Comparison of ENCODE assay signal across 9 cellular contexts in the genomic region with DNA sequence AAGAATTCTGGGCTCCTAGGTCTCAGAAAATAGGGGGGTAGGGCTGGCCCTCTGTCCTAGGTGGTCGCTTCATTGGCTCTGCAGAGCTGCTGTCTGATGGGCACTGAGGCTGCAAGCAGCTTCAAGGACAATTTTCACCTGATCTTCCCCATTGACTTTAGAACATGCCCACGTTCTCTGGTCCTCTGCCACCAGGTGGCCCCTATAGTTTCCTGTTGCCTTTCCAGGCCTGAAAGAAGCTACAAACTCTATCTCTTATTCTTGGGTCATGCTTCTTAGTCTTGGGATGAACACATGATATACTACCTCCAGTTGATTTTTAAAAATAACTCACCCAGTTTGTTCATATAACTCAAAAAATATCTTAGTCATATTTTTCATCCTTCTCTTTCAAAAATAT. TPM values are rescaled to one million over a fixed set of nuclear protein-coding genes. Genes with fewer than 3 reads are reported as not detected.
DNase-seq lines count a peak whose midpoint lies in the region; ATAC-seq and TF ChIP-seq lines count a peak whose summit lies in the region.
"Had no signal": no experiment of that assay in that cellular context is flagged by ENCODE, and none has a peak within 500 bp of the region (broad histone marks: within the 10 kb centered on the region; RNA-seq: fewer than 3 reads in every experiment).

No MANE protein-coding gene starts in this region.

- peaks cover 3% of the 10 kb centered on the region for H3K27me3 Mint-ChIP-seq in nephron (ENCODE audit: low read depth)

- H3K27ac ChIP-seq in left lung (no peak overlapping the region), upper lobe of left lung (no peak overlapping the region)

- H3K4me3 Mint-ChIP-seq in nephron: no peak overlapping the region

- no peak overlapping the region for H3K4me3 ChIP-seq in HFF-Myc (replicated peaks; ENCODE audit: low read depth, low read length)
- no peak overlapping the region for H3K4me3 ChIP-seq in left lung
- no peak overlapping the region for H3K4me3 ChIP-seq in upper lobe of left lung

- WGBS in upper lobe of left lung, 2 donors: 40 to 49% methylated on average over 2 of the region's 2 CpGs

- intact Hi-C loops in left lung (cut with DNase I): no loop called here

- no peaks in the 10 kb centered on the region for H3K36me3 ChIP-seq in left lung
- H3K36me3 ChIP-seq in upper lobe of left lung: no peaks in the 10 kb centered on the region

- H3K36me3 Mint-ChIP-seq in nephron (ENCODE audit: low read depth): no peaks in the 10 kb centered on the region

- peaks cover 0 to 8% of the 10 kb centered on the region in 2 donors for H3K4me1 ChIP-seq in left lung
- no peaks in the 10 kb centered on the region for H3K4me1 ChIP-seq in upper lobe of left lung

- H3K9me3 ChIP-seq in left lung: no peaks in the 10 kb centered on the region
- H3K9me3 ChIP-seq in upper lobe of left lung: no peaks in the 10 kb centered on the region

- no peaks in the 10 kb centered on the region for H3K4me1 Mint-ChIP-seq in nephron

- ATAC-seq in left lung: no peak
- no peak for ATAC-seq in upper lobe of left lung (ENCODE audit: low FRiP score in 2 of 2)
- ATAC-seq in HG03460 (IDR thresholded peaks at IDR 0.05; ENCODE audit: unreplicated experiment): no peak

- DNase-seq in D341Med (ENCODE audit: low spot score): peak; percentile 65
- DNase-seq in HFF-Myc (ENCODE audit: extremely low read depth, low read depth): no peak
- DNase-seq in SHP77 (lab: John Stamatoyannopoulos, UW): peak; percentile 6 to 27
- peak; percentile 19 for DNase-seq in central memory CD4-positive, alpha-beta T cell
- DNase-seq in left lung: no peak
- no peak for DNase-seq in upper lobe of left lung

- H3K27ac Mint-ChIP-seq in nephron: no peak overlapping the region

- H3K27me3 ChIP-seq in left lung: peaks cover 0 to 2% of the 10 kb centered on the region in 2 donors
- H3K27me3 ChIP-seq in upper lobe of left lung: no peaks in the 10 kb centered on the region

- no peak for TF ChIP-seq POLR2A in upper lobe of left lung (IDR thresholded peaks at IDR 0.05)

- TF ChIP-seq CTCF in HFF-Myc (IDR thresholded peaks at IDR 0.05; ENCODE audit: low read depth, low read length, missing control alignments) (peak; percentile 44), nephron (IDR thresholded peaks at IDR 0.05; ENCODE audit: unreplicated experiment in 3 of 3) (peak; percentile 22 to 24 (median 22)), left lung (IDR thresholded peaks at IDR 0.05) (no peak), upper lobe of left lung (IDR thresholded peaks at IDR 0.05) (peak in 3 of 6 experiments; percentile 8 to 22 (median 13))

- H3K9me3 Mint-ChIP-seq in nephron: no peaks in the 10 kb centered on the region

- no peak for TF ChIP-seq EP300 in upper lobe of left lung (IDR thresholded peaks at IDR 0.05)

RNA-seq across cellular contexts. Expression of a gene that starts 26.3 kb away (rescaled TPM):
- not detected for total RNA-seq in left lung
- total RNA-seq in upper lobe of left lung: not detected
- total RNA-seq: lower leg skin had no signal

Comparison
In these comparisons a context has a peak if more than half of its experiments do, and no peak if none do; other contexts are left out.
1. DNase-seq: peak in D341Med (single experiment), SHP77 (2 of 2) and central memory CD4-positive, alpha-beta T cell (single experiment); none in HFF-Myc (single experiment), left lung (0 of 2) and upper lobe of left lung (0 of 2).
2. CTCF ChIP-seq: peak in HFF-Myc (single experiment) and nephron (3 of 3); none in left lung (0 of 2).